In the genomic region with DNA sequence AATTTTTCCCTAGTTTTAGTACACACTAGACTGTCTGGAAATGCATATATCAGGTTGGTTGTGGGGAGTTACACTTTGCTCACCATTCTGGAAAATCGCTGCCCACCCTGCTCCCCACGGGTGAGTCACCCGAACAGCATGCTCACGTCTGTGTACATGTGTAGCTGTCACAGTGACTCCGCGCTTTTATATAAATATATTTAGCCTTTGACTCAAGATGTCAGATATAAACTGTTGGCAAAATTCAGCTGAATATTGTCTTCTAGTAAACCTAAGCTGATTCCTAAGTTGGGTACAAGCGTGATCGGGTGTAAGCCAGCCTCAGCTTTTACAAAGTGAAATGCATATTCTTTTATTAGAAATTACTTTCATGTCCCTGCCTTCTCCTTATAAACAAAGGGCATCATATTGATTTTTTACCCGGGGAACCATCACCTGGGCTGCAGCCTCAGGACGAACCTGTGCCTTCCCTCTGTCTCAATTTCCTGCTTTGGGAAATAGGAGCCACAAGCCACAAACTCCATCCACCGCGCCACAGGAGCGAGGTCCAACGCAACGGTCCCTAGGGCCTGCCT, we compare ENCODE assay signal across 9 cellular contexts. TPM values are rescaled to one million over a fixed set of nuclear protein-coding genes. Genes with fewer than 3 reads are reported as not detected.
DNase-seq lines count a peak whose midpoint lies in the region; ATAC-seq and TF ChIP-seq lines count a peak whose summit lies in the region.
"Had no signal": no experiment of that assay in that cellular context is flagged by ENCODE, and none has a peak within 500 bp of the region (broad histone marks: within the 10 kb centered on the region; RNA-seq: fewer than 3 reads in every experiment).

No MANE protein-coding gene starts in this region.

- H3K4me1 ChIP-seq in NT2/D1 (ENCODE audit: insufficient read depth, insufficient read length) (no peaks in the 10 kb centered on the region), neural progenitor cell (peaks cover 4% of the 10 kb centered on the region)

- H3K4me3 ChIP-seq in NT2/D1 (ENCODE audit: insufficient read length, low read depth) (peak overlapping the region; percentile 91), neural progenitor cell (peak overlapping the region; percentile 87)

- peaks cover 15% of the 10 kb centered on the region for H3K36me3 ChIP-seq in NT2/D1 (ENCODE audit: insufficient read depth, insufficient read length, low read length)
- H3K36me3 ChIP-seq in neural progenitor cell = no peaks in the 10 kb centered on the region

- ATAC-seq in GM19467 (IDR thresholded peaks at IDR 0.05; ENCODE audit: unreplicated experiment) = no peak
- no peak for ATAC-seq in GM19324 (IDR thresholded peaks at IDR 0.05; ENCODE audit: low FRiP score, unreplicated experiment)

- H3K9ac ChIP-seq in NT2/D1 (ENCODE audit: insufficient read length, low read depth) (peak overlapping the region; percentile 51), neural progenitor cell (peak overlapping the region; percentile 98)

- H3K27me3 Mint-ChIP-seq in neural progenitor cell (ENCODE audit: insufficient read depth, low read depth) = peaks cover 2% of the 10 kb centered on the region
- H3K27me3 Mint-ChIP-seq: stimulated activated naive CD8-positive, alpha-beta T cell treated with anti-CD3 and anti-CD28 coated beads, Interleukin-15, Interleukin-2, amounts not matched to agents 100 ng/mL and 50 ng/mL, for 24 hours had no signal

- H4K20me1 ChIP-seq in neural progenitor cell (ENCODE audit: low read depth) = peaks cover 34% of the 10 kb centered on the region

- H2AFZ ChIP-seq in neural progenitor cell (replicated peaks) = peak overlapping the region; percentile 57

- no peaks in the 10 kb centered on the region for H3K9me3 Mint-ChIP-seq in neural progenitor cell
- H3K9me3 Mint-ChIP-seq: stimulated activated naive CD8-positive, alpha-beta T cell treated with anti-CD3 and anti-CD28 coated beads, Interleukin-15, Interleukin-2, amounts not matched to agents 100 ng/mL and 50 ng/mL, for 24 hours had no signal

- no peaks in the 10 kb centered on the region for H3K36me3 Mint-ChIP-seq in neural progenitor cell

- H3K9me3 ChIP-seq in NT2/D1 (ENCODE audit: insufficient read depth, low read length) (no peaks in the 10 kb centered on the region), neural progenitor cell (ENCODE audit: low read depth) (no peaks in the 10 kb centered on the region)

- no peak overlapping the region for H3K27ac Mint-ChIP-seq in neural progenitor cell

- no peak overlapping the region for H3K27ac ChIP-seq in neural progenitor cell

- DNase-seq in GM03348 (ENCODE audit: low spot score) (peak; percentile 54), NT2/D1 (ENCODE audit: low read depth, low spot score) (no peak), neural progenitor cell (ENCODE audit: low spot score) (no peak), SHP77 treated with DMSO at 0.1 percent for 48 hours (lab: John Stamatoyannopoulos, UW) (no peak), NCI-H774 (lab: John Stamatoyannopoulos, UW) (no peak)
- DNase-seq in effector CD4-positive, alpha-beta T cell = peak; percentile 30

- no peak for TF ChIP-seq CTCF in neural progenitor cell (IDR thresholded peaks at IDR 0.05)

- H3K4me2 ChIP-seq in neural progenitor cell = peak overlapping the region; percentile 89

- peaks cover 44% of the 10 kb centered on the region for H3K79me2 ChIP-seq in neural progenitor cell (ENCODE audit: low read depth)

- H3F3A ChIP-seq in neural progenitor cell (ENCODE audit: low read depth) = no peaks in the 10 kb centered on the region

- H3K4me3 Mint-ChIP-seq in neural progenitor cell = no peak overlapping the region
- H3K4me3 Mint-ChIP-seq: stimulated activated naive CD8-positive, alpha-beta T cell treated with anti-CD3 and anti-CD28 coated beads, Interleukin-15, Interleukin-2, amounts not matched to agents 100 ng/mL and 50 ng/mL, for 24 hours had no signal

- H3K27me3 ChIP-seq in NT2/D1 (ENCODE audit: insufficient read depth, insufficient read length) (no peaks in the 10 kb centered on the region), neural progenitor cell (no peaks in the 10 kb centered on the region)

- peaks cover 16% of the 10 kb centered on the region for H3K4me1 Mint-ChIP-seq in neural progenitor cell

RNA-seq across cellular contexts. Expression of gene SDCBP2, which starts 4.3 kb away (rescaled TPM):
- total RNA-seq in neural progenitor cell (ENCODE audit: low replicate concordance) = 1.6 and 6.6 TPM in 2 replicates

RNA-seq across cellular contexts. Expression of gene SNPH, which starts 58.6 kb away (rescaled TPM):
- 0.43 and 0.90 TPM in 2 replicates for total RNA-seq in neural progenitor cell (ENCODE audit: low replicate concordance)

Comparison
In these comparisons a context has a peak if more than half of its experiments do, and no peak if none do; other contexts are left out.
1. DNase-seq: peak in GM03348 (single experiment) and effector CD4-positive, alpha-beta T cell (single experiment); none in NT2/D1 (single experiment), neural progenitor cell (single experiment), SHP77 treated with DMSO at 0.1 percent for 48 hours (single experiment) and NCI-H774 (single experiment).